ENCODE assay signal across 15 cellular contexts in genomic region chr3:128763967-128764366, GRCh38. TPM values are rescaled to one million over a fixed set of nuclear protein-coding genes. Genes with fewer than 3 reads are reported as not detected.
DNase-seq lines count a peak whose midpoint lies in the region; TF ChIP-seq lines count a peak whose summit lies in the region.
"Had no signal": no experiment of that assay in that cellular context is flagged by ENCODE, and none has a peak within 500 bp of the region (broad histone marks: within the 10 kb centered on the region; RNA-seq: fewer than 3 reads in every experiment).

No MANE protein-coding gene starts in this region.

- no peak overlapping the region for H3K4me3 ChIP-seq in right atrium auricular region
- no peak overlapping the region for H3K4me3 ChIP-seq in tibial artery
- H3K4me3 ChIP-seq: GM23248, SJCRH30 had no signal

- no peaks in the 10 kb centered on the region for H3K9me3 ChIP-seq in right atrium auricular region
- H3K9me3 ChIP-seq in tibial artery = no peaks in the 10 kb centered on the region
- H3K9me3 ChIP-seq: SJCRH30 had no signal

- peak overlapping the region; percentile 36 to 49 for H3K27ac ChIP-seq in right atrium auricular region
- no peak overlapping the region for H3K27ac ChIP-seq in tibial artery
- H3K27ac ChIP-seq: GM23248, SJCRH30, VCaP had no signal

- TF ChIP-seq CTCF in right atrium auricular region (IDR thresholded peaks at IDR 0.05) = no peak
- TF ChIP-seq CTCF in tibial artery (IDR thresholded peaks at IDR 0.05) = no peak

- intact Hi-C loops in tibial artery (cut with DNase I; ENCODE audit: low total_unique reads) = no loop called here

- DNase-seq in activated T-cell treated with anti-CD3 and anti-CD28 coated beads for 48 hours (ENCODE audit: low read depth) (peak; percentile 51), right atrium auricular region (ENCODE audit: low spot score) (no peak), NCI-H2081 (lab: John Stamatoyannopoulos, UW) (no peak), COR-L47 (lab: John Stamatoyannopoulos, UW) (no peak), tibial artery (no peak)
- DNase-seq in activated T-cell treated with anti-CD3 and anti-CD28 coated beads, Interleukin-2, amount 50 U/mL, for 1 hour = no peak
- peak; percentile 58 for DNase-seq in activated CD8-positive, alpha-beta memory T cell treated with anti-CD3 and anti-CD28 coated beads for 24 hours
- peak; percentile 22 to 47 for DNase-seq in stimulated activated CD8-positive, alpha-beta memory T cell treated with anti-CD3 and anti-CD28 coated beads, Interleukin-7, amount 100 ng/mL, for 48 hours (ENCODE audit: extremely low read depth in 1 of 2, low read depth in 1 of 2)
- DNase-seq: ACHN; central memory CD4-positive, alpha-beta T cell; GM23248; kidney glomerular epithelial cell; retina; SJCRH30 had no signal

- H3K27me3 ChIP-seq in right atrium auricular region = no peaks in the 10 kb centered on the region
- H3K27me3 ChIP-seq in tibial artery = no peaks in the 10 kb centered on the region
- H3K27me3 ChIP-seq: SJCRH30 had no signal

- H3K4me1 ChIP-seq in right atrium auricular region = peaks cover 0 to 80% of the 10 kb centered on the region in 2 donors
- H3K4me1 ChIP-seq in tibial artery = peaks cover 0 to 54% (median 21%) of the 10 kb centered on the region in 4 donors

- H3K36me3 ChIP-seq in right atrium auricular region (no peaks in the 10 kb centered on the region), tibial artery (peaks cover 0 to 13% (median 0%) of the 10 kb centered on the region in 3 donors)

RNA-seq across cellular contexts. Expression of gene RAB7A, which starts 38.0 kb away (rescaled TPM):
- total RNA-seq in right atrium auricular region = 100 to 1,000 TPM; 123 to 135 TPM

Comparison
In these comparisons a context has a peak if more than half of its experiments do, and no peak if none do; other contexts are left out.
1. DNase-seq: peak in activated T-cell treated with anti-CD3 and anti-CD28 coated beads for 48 hours (single experiment), activated CD8-positive, alpha-beta memory T cell treated with anti-CD3 and anti-CD28 coated beads for 24 hours (single experiment) and stimulated activated CD8-positive, alpha-beta memory T cell treated with anti-CD3 and anti-CD28 coated beads, Interleukin-7, amount 100 ng/mL, for 48 hours (2 of 2); none in activated T-cell treated with anti-CD3 and anti-CD28 coated beads, Interleukin-2, amount 50 U/mL, for 1 hour (single experiment), right atrium auricular region (single experiment), NCI-H2081 (0 of 2), COR-L47 (single experiment) and tibial artery (0 of 2).
2. H3K27ac ChIP-seq: peak in right atrium auricular region (2 of 2); none in tibial artery (0 of 2).